23 cellular contexts compared by ENCODE assay signal in genomic region chr1:15252547-15252835, GRCh38. TPM values are rescaled to one million over a fixed set of nuclear protein-coding genes. Genes with fewer than 3 reads are reported as not detected.
DNase-seq lines count a peak whose midpoint lies in the region; ATAC-seq lines count a peak whose summit lies in the region.
"Had no signal": no experiment of that assay in that cellular context is flagged by ENCODE, and none has a peak within 500 bp of the region (broad histone marks: within the 10 kb centered on the region; RNA-seq: fewer than 3 reads in every experiment).

No MANE protein-coding gene starts in this region.

- H3K4me1 Mint-ChIP-seq in T-helper 1 cell treated with Interleukin-12 subunit alpha and Interleukin-12 subunit beta and Interleukin-4 antibody, amounts not matched to agents 30 μg/mL and 1 μg/mL, for 36 hours (ENCODE audit: low read depth): peaks cover 45% of the 10 kb centered on the region
- peaks cover 50% of the 10 kb centered on the region for H3K4me1 Mint-ChIP-seq in activated T-helper 2 cell treated with anti-CD3 and anti-CD28 coated beads, Interferon-gamma antibody, Interleukin-2, Interleukin-4, amounts not matched to agents 10 μg/mL and 5 μg/mL and 100 μg/mL, durations not matched to agents 14 hours and 24 hours and 36 hours (ENCODE audit: low read depth)

- no peak for DNase-seq in T-helper 1 cell
- DNase-seq in activated T-helper 2 cell treated with anti-CD3 and anti-CD28 coated beads, Interferon-gamma antibody, Interleukin-2, Interleukin-4, amounts not matched to agents 10 μg/mL and 5 μg/mL and 100 μg/mL, durations not matched to agents 14 hours and 24 hours and 36 hours (ENCODE audit: low spot score): no peak
- peak; percentile 36 for DNase-seq in islet precursor cell
- DNase-seq in NCI-H2171 treated with DMSO at 0.1 percent for 48 hours (lab: John Stamatoyannopoulos, UW): no peak
- DNase-seq in effector CD8-positive, alpha-beta T cell (lab: John Stamatoyannopoulos, UW): no peak
- DNase-seq: 8988T; activated CD4-positive, CD25-positive, alpha-beta regulatory T cell treated with anti-CD3 and anti-CD28 coated beads, Interleukin-2, amount 50 U/mL, for 72 hours; activated CD8-positive, alpha-beta memory T cell treated with anti-CD3 and anti-CD28 coated beads, Interleukin-2, amount 50 U/mL, for 48 hours; erythroblast; foreskin fibroblast; GM23248; heart left ventricle; IMR-90; NCI-H2081; PC-3; stimulated activated CD8-positive, alpha-beta memory T cell treated with anti-CD3 and anti-CD28 coated beads, Interleukin-4, amount 100 ng/mL, for 48 hours; substantia nigra had no signal

- peaks cover 1% of the 10 kb centered on the region; the same call in 1 of the 2 replicates for H3K27me3 ChIP-seq in BLaER1

- intact Hi-C loops in activated T-helper 2 cell treated with anti-CD3 and anti-CD28 coated beads, Interferon-gamma antibody, Interleukin-2, Interleukin-4, amounts not matched to agents 10 μg/mL and 5 μg/mL and 100 μg/mL, durations not matched to agents 14 hours and 24 hours and 36 hours (cut with micrococcal nuclease): no loop called here

- no peaks in the 10 kb centered on the region for H4K20me1 ChIP-seq in BLaER1

- H3K4me3 ChIP-seq in BLaER1: no peak overlapping the region
- H3K4me3 ChIP-seq: GM23248, heart left ventricle had no signal

- no peaks in the 10 kb centered on the region for H3K9me3 ChIP-seq in BLaER1
- H3K9me3 ChIP-seq: heart left ventricle had no signal

- peaks cover 37% of the 10 kb centered on the region for H3K4me1 ChIP-seq in BLaER1

- peaks cover 6% of the 10 kb centered on the region for H3K9me3 Mint-ChIP-seq in T-helper 1 cell treated with Interleukin-12 subunit alpha and Interleukin-12 subunit beta and Interleukin-4 antibody, amounts not matched to agents 30 μg/mL and 1 μg/mL, for 36 hours
- no peaks in the 10 kb centered on the region for H3K9me3 Mint-ChIP-seq in activated T-helper 2 cell treated with anti-CD3 and anti-CD28 coated beads, Interferon-gamma antibody, Interleukin-2, Interleukin-4, amounts not matched to agents 10 μg/mL and 5 μg/mL and 100 μg/mL, durations not matched to agents 14 hours and 24 hours and 36 hours
- H3K9me3 Mint-ChIP-seq: CD8-positive, alpha-beta memory T cell; memory B cell had no signal

- H3K36me3 ChIP-seq in BLaER1: no peaks in the 10 kb centered on the region
- H3K36me3 ChIP-seq: heart left ventricle had no signal

- peak overlapping the region; percentile 17 for H3K27ac Mint-ChIP-seq in T-helper 1 cell treated with Interleukin-12 subunit alpha and Interleukin-12 subunit beta and Interleukin-4 antibody, amounts not matched to agents 30 μg/mL and 1 μg/mL, for 36 hours
- H3K27ac Mint-ChIP-seq in activated T-helper 2 cell treated with anti-CD3 and anti-CD28 coated beads, Interferon-gamma antibody, Interleukin-2, Interleukin-4, amounts not matched to agents 10 μg/mL and 5 μg/mL and 100 μg/mL, durations not matched to agents 14 hours and 24 hours and 36 hours: peak overlapping the region; percentile 47
- H3K27ac Mint-ChIP-seq: memory B cell had no signal

- no peak overlapping the region for H3K27ac ChIP-seq in BLaER1
- H3K27ac ChIP-seq: GM23248, heart left ventricle had no signal

- peaks cover 86% of the 10 kb centered on the region for H3K27me3 Mint-ChIP-seq in T-helper 1 cell treated with Interleukin-12 subunit alpha and Interleukin-12 subunit beta and Interleukin-4 antibody, amounts not matched to agents 30 μg/mL and 1 μg/mL, for 36 hours (ENCODE audit: low read depth)
- H3K27me3 Mint-ChIP-seq in activated T-helper 2 cell treated with anti-CD3 and anti-CD28 coated beads, Interferon-gamma antibody, Interleukin-2, Interleukin-4, amounts not matched to agents 10 μg/mL and 5 μg/mL and 100 μg/mL, durations not matched to agents 14 hours and 24 hours and 36 hours (ENCODE audit: low read depth): peaks cover 43% of the 10 kb centered on the region

- no peak for ATAC-seq in GM19452 (IDR thresholded peaks at IDR 0.05; ENCODE audit: unreplicated experiment)
- ATAC-seq: heart left ventricle, PC-3, Right ventricle myocardium inferior had no signal

- no peak overlapping the region for H3K9ac ChIP-seq in BLaER1
- H3K9ac ChIP-seq: GM23248 had no signal

- peak overlapping the region; percentile 53 for H3K4me2 ChIP-seq in BLaER1

- H3K36me3 Mint-ChIP-seq in T-helper 1 cell treated with Interleukin-12 subunit alpha and Interleukin-12 subunit beta and Interleukin-4 antibody, amounts not matched to agents 30 μg/mL and 1 μg/mL, for 36 hours (ENCODE audit: low read depth): peaks cover 9% of the 10 kb centered on the region
- peaks cover 3% of the 10 kb centered on the region for H3K36me3 Mint-ChIP-seq in activated T-helper 2 cell treated with anti-CD3 and anti-CD28 coated beads, Interferon-gamma antibody, Interleukin-2, Interleukin-4, amounts not matched to agents 10 μg/mL and 5 μg/mL and 100 μg/mL, durations not matched to agents 14 hours and 24 hours and 36 hours (ENCODE audit: low read depth)
- H3K36me3 Mint-ChIP-seq: CD8-positive, alpha-beta memory T cell; memory B cell had no signal

- no peak overlapping the region for H3K4me3 Mint-ChIP-seq in T-helper 1 cell treated with Interleukin-12 subunit alpha and Interleukin-12 subunit beta and Interleukin-4 antibody, amounts not matched to agents 30 μg/mL and 1 μg/mL, for 36 hours
- no peak overlapping the region for H3K4me3 Mint-ChIP-seq in activated T-helper 2 cell treated with anti-CD3 and anti-CD28 coated beads, Interferon-gamma antibody, Interleukin-2, Interleukin-4, amounts not matched to agents 10 μg/mL and 5 μg/mL and 100 μg/mL, durations not matched to agents 14 hours and 24 hours and 36 hours (ENCODE audit: low read depth)
- H3K4me3 Mint-ChIP-seq: memory B cell had no signal

RNA-seq across cellular contexts. Expression of gene FHAD1, which starts 5.5 kb away (rescaled TPM):
- not detected in 2 replicates for total RNA-seq in activated T-helper 2 cell treated with anti-CD3 and anti-CD28 coated beads, Interferon-gamma antibody, Interleukin-2, Interleukin-4, amounts not matched to agents 10 μg/mL and 5 μg/mL and 100 μg/mL, durations not matched to agents 14 hours and 24 hours and 36 hours
- total RNA-seq: CD8-positive, alpha-beta memory T cell; GM23248; IMR-90; Right ventricle myocardium inferior had no signal
